In genomic region chr17:51402881-51403280, GRCh38 we compare ENCODE assay signal across 32 cellular contexts.
"Had no signal": no experiment of that assay in that cellular context is flagged by ENCODE, and none has a peak within 500 bp of the region (broad histone marks: within the 10 kb centered on the region; RNA-seq: fewer than 3 reads in every experiment).

No MANE protein-coding gene starts in this region.

- H3K9me3 ChIP-seq: esophagus muscularis mucosa, gastrocnemius medialis had no signal

- H3K27ac ChIP-seq: brain microvascular endothelial cell, coronary artery, dorsolateral prefrontal cortex, esophagus muscularis mucosa, foreskin keratinocyte, gastrocnemius medialis, WERI-Rb-1 had no signal

- H3K27ac Mint-ChIP-seq: activated B cell treated with CpG ODN at 0.5 μM for 24 hours; activated CD8-positive, alpha-beta T cell treated with anti-CD3 and anti-CD28 coated beads for 36 hours; activated naive CD8-positive, alpha-beta T cell; activated T-helper 17 cell treated with anti-CD3 and anti-CD28 coated beads, Interleukin-2, amount 50 U/mL, for 72 hours; dendritic cell treated with granulocyte-macrophage colony-stimulating factor and Interleukin-4, amounts not matched to agents 40 ng/mL and 50 ng/mL, for 4 days; T-cell; T-helper 17 cell; T-helper 2 cell treated with Interferon-gamma antibody and Interleukin-4, amounts not matched to agents 5 μg/mL and 100 μg/mL, for 36 hours had no signal

- DNase-seq: activated B cell treated with CpG ODN at 0.5 μM for 24 hours; activated CD4-positive, alpha-beta T cell treated with anti-CD3 and anti-CD28 coated beads for 48 hours; activated CD4-positive, alpha-beta T cell treated with anti-CD3 and anti-CD28 coated beads, Interleukin-2, amount 50 U/mL, for 1 hour; activated CD4-positive, alpha-beta T cell treated with anti-CD3 and anti-CD28 coated beads, Interleukin-2, amount 50 U/mL, for 48 hours; activated CD8-positive, alpha-beta memory T cell treated with anti-CD3 and anti-CD28 coated beads for 24 hours; activated CD8-positive, alpha-beta T cell treated with anti-CD3 and anti-CD28 coated beads for 36 hours; activated effector memory CD4-positive, alpha-beta T cell treated with Interleukin-2 at 50 U/mL for 16 hours; activated gamma-delta T cell treated with Interleukin-2 at 50 U/mL for 16 hours; activated naive CD4-positive, alpha-beta T cell treated with anti-CD3 and anti-CD28 coated beads, Interleukin-2, amount 50 U/mL, for 16 hours; activated naive CD4-positive, alpha-beta T cell treated with Interleukin-2 at 50 U/mL for 16 hours; activated T-cell treated with anti-CD3 and anti-CD28 coated beads, Interleukin-2, amount 50 U/mL, for 4 hours; amniotic stem cell; anterior cingulate cortex; brain microvascular endothelial cell; dorsolateral prefrontal cortex; effector memory CD4-positive, alpha-beta T cell; erythroblast; foreskin keratinocyte; gastrocnemius medialis; glutamatergic neuron; T-cell; T-helper 17 cell; T1000; WERI-Rb-1 had no signal

- H3K36me3 Mint-ChIP-seq: activated naive CD8-positive, alpha-beta T cell; T-cell had no signal

- H3K4me3 ChIP-seq: coronary artery, dorsolateral prefrontal cortex, esophagus muscularis mucosa, gastrocnemius medialis had no signal

- H3K36me3 ChIP-seq: brain microvascular endothelial cell, esophagus muscularis mucosa, gastrocnemius medialis, WERI-Rb-1 had no signal

- H3K4me1 Mint-ChIP-seq: activated B cell treated with CpG ODN at 0.5 μM for 24 hours; central memory CD8-positive, alpha-beta T cell had no signal

- ATAC-seq: activated CD4-positive, CD25-positive, alpha-beta regulatory T cell treated with anti-CD3 and anti-CD28 coated beads, Interleukin-2, amount 50 U/mL, for 24 hours; activated CD8-positive, alpha-beta T cell treated with anti-CD3 and anti-CD28 coated beads for 36 hours; activated T-cell treated with anti-CD3 and anti-CD28 coated beads, Interleukin-2, amount 50 U/mL, for 4 hours; activated T-helper 17 cell treated with anti-CD3 and anti-CD28 coated beads, Interleukin-2, amount 50 U/mL, for 72 hours; foreskin keratinocyte; gastrocnemius medialis; T-cell; T-helper 17 cell had no signal

- H3K27me3 ChIP-seq: brain microvascular endothelial cell, esophagus muscularis mucosa, foreskin keratinocyte, gastrocnemius medialis had no signal

- H3K9me3 Mint-ChIP-seq: activated B cell treated with CpG ODN at 0.5 μM for 24 hours; activated CD8-positive, alpha-beta T cell treated with anti-CD3 and anti-CD28 coated beads for 36 hours; activated T-cell treated with anti-CD3 and anti-CD28 coated beads, Interleukin-2, amount 50 U/mL, for 4 hours; activated T-helper 17 cell treated with anti-CD3 and anti-CD28 coated beads, Interleukin-2, amount 50 U/mL, for 72 hours; central memory CD8-positive, alpha-beta T cell; dendritic cell treated with granulocyte-macrophage colony-stimulating factor and Interleukin-4, amounts not matched to agents 40 ng/mL and 50 ng/mL, for 4 days; T-cell; T-helper 2 cell treated with Interferon-gamma antibody and Interleukin-4, amounts not matched to agents 5 μg/mL and 100 μg/mL, for 36 hours had no signal

- H3K4me3 Mint-ChIP-seq: activated B cell treated with CpG ODN at 0.5 μM for 24 hours; activated CD8-positive, alpha-beta T cell treated with anti-CD3 and anti-CD28 coated beads for 36 hours; activated naive CD8-positive, alpha-beta T cell; activated T-cell treated with anti-CD3 and anti-CD28 coated beads, Interleukin-2, amount 50 U/mL, for 4 hours; activated T-helper 17 cell treated with anti-CD3 and anti-CD28 coated beads, Interleukin-2, amount 50 U/mL, for 72 hours; central memory CD8-positive, alpha-beta T cell; dendritic cell treated with granulocyte-macrophage colony-stimulating factor and Interleukin-4, amounts not matched to agents 40 ng/mL and 50 ng/mL, for 4 days; T-cell; T-helper 17 cell; T-helper 2 cell treated with Interferon-gamma antibody and Interleukin-4, amounts not matched to agents 5 μg/mL and 100 μg/mL, for 36 hours had no signal

- H3K4me1 ChIP-seq: esophagus muscularis mucosa, foreskin keratinocyte, gastrocnemius medialis had no signal

- H3K27me3 Mint-ChIP-seq: activated CD8-positive, alpha-beta T cell treated with anti-CD3 and anti-CD28 coated beads for 36 hours; activated naive CD8-positive, alpha-beta T cell; activated T-helper 17 cell treated with anti-CD3 and anti-CD28 coated beads, Interleukin-2, amount 50 U/mL, for 72 hours; T-helper 17 cell had no signal
